In genomic region chr9:129064499-129064908, GRCh38 we compare ENCODE assay signal across 14 cellular contexts. TPM values are rescaled to one million over a fixed set of nuclear protein-coding genes. Genes with fewer than 3 reads are reported as not detected.
DNase-seq lines count a peak whose midpoint lies in the region; ATAC-seq and TF ChIP-seq lines count a peak whose summit lies in the region.
"Had no signal": no experiment of that assay in that cellular context is flagged by ENCODE, and none has a peak within 500 bp of the region (broad histone marks: within the 10 kb centered on the region; RNA-seq: fewer than 3 reads in every experiment).

No MANE protein-coding gene starts in this region.

- peaks cover 45% of the 10 kb centered on the region for H3K36me3 ChIP-seq in osteoblast (ENCODE audit: insufficient read depth, low read length)

- intact Hi-C loops in natural killer cell (cut with micrococcal nuclease): no loop called here

- no peaks in the 10 kb centered on the region for H4K20me1 ChIP-seq in osteoblast (ENCODE audit: insufficient read depth, low read length)
- H4K20me1 ChIP-seq: BLaER1 had no signal

- H3K4me3 ChIP-seq in osteoblast (ENCODE audit: insufficient read depth, low read length): no peak overlapping the region
- H3K4me3 ChIP-seq: BLaER1, HAP-1 had no signal

- H3K9me3 ChIP-seq in T-helper 17 cell (ENCODE audit: control insufficient read depth, low read length, poor library complexity, severe bottlenecking) (no peaks in the 10 kb centered on the region), osteoblast (ENCODE audit: low read depth, low read length) (no peaks in the 10 kb centered on the region)
- H3K9me3 ChIP-seq: BLaER1, Caco-2, HAP-1 had no signal

- no peak overlapping the region for H2AFZ ChIP-seq in osteoblast (ENCODE audit: low read length)

- H3K9me3 Mint-ChIP-seq in natural killer cell treated with Interleukin-12 subunit alpha and Interleukin-12 subunit beta and Interleukin-15 and Interleukin-18, amount 100 ng/mL, for 72 hours: no peaks in the 10 kb centered on the region
- no peaks in the 10 kb centered on the region for H3K9me3 Mint-ChIP-seq in natural killer cell
- H3K9me3 Mint-ChIP-seq: CD8-positive, alpha-beta memory T cell had no signal

- no peaks in the 10 kb centered on the region for H3K27me3 ChIP-seq in osteoblast (ENCODE audit: insufficient read depth, low read length)
- H3K27me3 ChIP-seq: BLaER1 had no signal

- no peak for TF ChIP-seq CTCF in natural killer cell (IDR thresholded peaks at IDR 0.05)
- no peak for TF ChIP-seq CTCF in osteoblast (IDR thresholded peaks at IDR 0.05; ENCODE audit: extremely low read depth, low read depth, low read length)

- H3K4me2 ChIP-seq in osteoblast (ENCODE audit: insufficient read depth, low read length): no peak overlapping the region
- H3K4me2 ChIP-seq: BLaER1 had no signal

- DNase-seq in natural killer cell treated with Interleukin-12 subunit alpha and Interleukin-12 subunit beta and Interleukin-15 and Interleukin-18, amount 100 ng/mL, for 72 hours (ENCODE audit: low spot score): peak; percentile 3
- DNase-seq in natural killer cell (no peak), T-helper 17 cell (no peak), left lobe of liver (ENCODE audit: low spot score) (peak; percentile 94), osteoblast (ENCODE audit: insufficient read length, low spot score, missing footprints) (peak; percentile 46), AG08396 (ENCODE audit: low spot score) (no peak)
- no peak for DNase-seq in effector CD4-positive, alpha-beta T cell
- DNase-seq: AML-193; Caco-2; CD8-positive, alpha-beta memory T cell had no signal

- H3K4me3 Mint-ChIP-seq in natural killer cell treated with Interleukin-12 subunit alpha and Interleukin-12 subunit beta and Interleukin-15 and Interleukin-18, amount 100 ng/mL, for 72 hours: no peak overlapping the region
- no peak overlapping the region for H3K4me3 Mint-ChIP-seq in natural killer cell
- H3K4me3 Mint-ChIP-seq in T-helper 17 cell: no peak overlapping the region
- H3K4me3 Mint-ChIP-seq: CD8-positive, alpha-beta memory T cell had no signal

- no peak overlapping the region for H3K27ac Mint-ChIP-seq in natural killer cell treated with Interleukin-12 subunit alpha and Interleukin-12 subunit beta and Interleukin-15 and Interleukin-18, amount 100 ng/mL, for 72 hours
- no peak overlapping the region for H3K27ac Mint-ChIP-seq in natural killer cell
- H3K27ac Mint-ChIP-seq in T-helper 17 cell: peak overlapping the region; percentile 62

- H3K4me1 Mint-ChIP-seq in natural killer cell treated with Interleukin-12 subunit alpha and Interleukin-12 subunit beta and Interleukin-15 and Interleukin-18, amount 100 ng/mL, for 72 hours (ENCODE audit: low read depth in 2 of 2): peaks cover 7 to 11% of the 10 kb centered on the region in 2 donors
- H3K4me1 Mint-ChIP-seq in natural killer cell: peaks cover 14 to 15% of the 10 kb centered on the region in 2 donors
- H3K4me1 Mint-ChIP-seq in T-helper 17 cell: peaks cover 9% of the 10 kb centered on the region

- H3K79me2 ChIP-seq in osteoblast (ENCODE audit: insufficient read depth, low read length): no peaks in the 10 kb centered on the region

- H3K27me3 Mint-ChIP-seq in natural killer cell treated with Interleukin-12 subunit alpha and Interleukin-12 subunit beta and Interleukin-15 and Interleukin-18, amount 100 ng/mL, for 72 hours: no peaks in the 10 kb centered on the region
- H3K27me3 Mint-ChIP-seq in natural killer cell (ENCODE audit: low read depth in 2 of 2): no peaks in the 10 kb centered on the region
- no peaks in the 10 kb centered on the region for H3K27me3 Mint-ChIP-seq in T-helper 17 cell
- H3K27me3 Mint-ChIP-seq: CD8-positive, alpha-beta memory T cell had no signal

- no peak overlapping the region for H3K27ac ChIP-seq in osteoblast (ENCODE audit: low read depth, low read length)
- H3K27ac ChIP-seq: 22Rv1, BLaER1 had no signal

- H3K4me1 ChIP-seq in osteoblast (ENCODE audit: insufficient read depth, low read length): peaks cover 3% of the 10 kb centered on the region
- H3K4me1 ChIP-seq: Caco-2, HAP-1 had no signal

- ATAC-seq in natural killer cell treated with Interleukin-12 subunit alpha and Interleukin-12 subunit beta and Interleukin-15 and Interleukin-18, amount 100 ng/mL, for 72 hours: no peak
- no peak for ATAC-seq in natural killer cell
- no peak for ATAC-seq in T-helper 17 cell
- peak; percentile 78 for ATAC-seq in left lobe of liver
- ATAC-seq in HG03175 (IDR thresholded peaks at IDR 0.05; ENCODE audit: unreplicated experiment): no peak

- H3K36me3 Mint-ChIP-seq in natural killer cell treated with Interleukin-12 subunit alpha and Interleukin-12 subunit beta and Interleukin-15 and Interleukin-18, amount 100 ng/mL, for 72 hours: no peaks in the 10 kb centered on the region
- H3K36me3 Mint-ChIP-seq in natural killer cell (no peaks in the 10 kb centered on the region), T-helper 17 cell (ENCODE audit: low read depth) (peaks cover 3% of the 10 kb centered on the region)

RNA-seq across cellular contexts. Expression of gene DOLPP1, which starts 16.4 kb away (rescaled TPM):
- 10 to 100 TPM; 18.6 to 24.1 TPM for total RNA-seq in natural killer cell treated with Interleukin-12 subunit alpha and Interleukin-12 subunit beta and Interleukin-15 and Interleukin-18, amount 100 ng/mL, for 72 hours
- total RNA-seq in natural killer cell (10 to 100 TPM in 1 of 3 donors, 1 to 10 TPM in 2; 7.5 to 11.6 (median 7.8) TPM), T-helper 17 cell (1 to 10 TPM; 5.3 to 8.0 TPM), left lobe of liver (21.7 TPM), osteoblast (10.3 and 10.5 TPM in 2 replicates)

RNA-seq across cellular contexts. Expression of gene MIGA2, which starts 28.1 kb away (rescaled TPM):
- total RNA-seq in natural killer cell treated with Interleukin-12 subunit alpha and Interleukin-12 subunit beta and Interleukin-15 and Interleukin-18, amount 100 ng/mL, for 72 hours: 10 to 100 TPM; 42.4 to 82.6 TPM
- total RNA-seq in natural killer cell: 10 to 100 TPM; 67.3 to 77.9 (median 73.9) TPM
- 10 to 100 TPM; 64.2 to 81.4 TPM for total RNA-seq in T-helper 17 cell
- 22.1 TPM for total RNA-seq in left lobe of liver
- total RNA-seq in osteoblast: 21.2 and 22.4 TPM in 2 replicates

RNA-seq across cellular contexts. Expression of gene SH3GLB2, which starts 36.4 kb away (rescaled TPM):
- total RNA-seq in natural killer cell treated with Interleukin-12 subunit alpha and Interleukin-12 subunit beta and Interleukin-15 and Interleukin-18, amount 100 ng/mL, for 72 hours: 10 to 100 TPM; 57.8 to 99.0 TPM
- total RNA-seq in natural killer cell (10 to 100 TPM; 50.3 to 67.1 (median 65.4) TPM), T-helper 17 cell (10 to 100 TPM; 82.2 to 87.1 TPM), left lobe of liver (31.3 TPM), osteoblast (37.3 and 38.6 TPM in 2 replicates)

RNA-seq across cellular contexts. Expression of gene CRAT, which starts 46.1 kb away (rescaled TPM):
- total RNA-seq in natural killer cell treated with Interleukin-12 subunit alpha and Interleukin-12 subunit beta and Interleukin-15 and Interleukin-18, amount 100 ng/mL, for 72 hours: 10 to 100 TPM; 11.9 to 12.7 TPM
- total RNA-seq in natural killer cell (10 to 100 TPM; 13.5 to 13.8 (median 13.8) TPM), T-helper 17 cell (10 to 100 TPM; 12.9 to 23.3 TPM), left lobe of liver (105 TPM), osteoblast (64.8 and 79.6 TPM in 2 replicates)

RNA-seq across cellular contexts. Expression of gene PTPA, which starts 46.7 kb away (rescaled TPM):
- 100 to 1,000 TPM in 1 of 2 donors, 10 to 100 TPM in 1; 75.7 to 133 TPM for total RNA-seq in natural killer cell treated with Interleukin-12 subunit alpha and Interleukin-12 subunit beta and Interleukin-15 and Interleukin-18, amount 100 ng/mL, for 72 hours
- total RNA-seq in natural killer cell (10 to 100 TPM; 63.2 to 69.4 (median 64.9) TPM), T-helper 17 cell (10 to 100 TPM; 49.8 to 50.0 TPM), left lobe of liver (62.3 TPM), osteoblast (64.8 and 73.5 TPM in 2 replicates)

Comparison
In these comparisons a context has a peak if more than half of its experiments do, and no peak if none do; other contexts are left out.
1. DNase-seq: peak in natural killer cell treated with Interleukin-12 subunit alpha and Interleukin-12 subunit beta and Interleukin-15 and Interleukin-18, amount 100 ng/mL, for 72 hours (single experiment), left lobe of liver (single experiment) and osteoblast (single experiment); none in natural killer cell (single experiment), T-helper 17 cell (0 of 3), effector CD4-positive, alpha-beta T cell (single experiment) and AG08396 (single experiment).